ENCODE assay signal across 11 cellular contexts in the genomic region with DNA sequence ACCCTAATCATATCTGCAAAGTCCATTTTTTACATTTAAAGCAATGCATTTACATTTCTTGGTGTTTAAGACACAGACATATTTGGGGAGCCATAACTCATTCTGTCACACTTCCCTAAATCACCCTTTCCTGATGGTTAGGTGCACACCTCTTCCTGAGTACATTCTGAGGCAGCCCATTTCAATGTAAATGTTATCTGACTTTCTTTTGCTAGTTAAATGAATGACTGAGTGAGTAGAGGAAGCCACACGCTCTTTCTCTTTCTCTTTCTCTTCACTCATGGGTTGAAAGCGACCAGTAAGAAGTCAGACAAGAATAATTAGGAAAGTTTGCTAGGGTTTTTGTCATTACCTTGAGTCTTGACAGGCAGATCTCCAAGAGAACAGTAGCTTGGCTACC.
DNase-seq lines count a peak whose midpoint lies in the region; ATAC-seq, FAIRE-seq and TF ChIP-seq lines count a peak whose summit lies in the region.
"Had no signal": no experiment of that assay in that cellular context is flagged by ENCODE, and none has a peak within 500 bp of the region (broad histone marks: within the 10 kb centered on the region; RNA-seq: fewer than 3 reads in every experiment).

No MANE protein-coding gene starts in this region.

- CTCF ChIA-PET in activated CD8-positive, alpha-beta memory T cell treated with anti-CD3 and anti-CD28 coated beads, Interleukin-2, amount 10 ng/mL, durations not matched to agents 7 days and 5 days (lab: Charles Lee): interaction anchor here (1.6 kb wide), 1 partner anchor 71 kb away, joined by 5 read pairs; no protein-coding TSS in a partner anchor
- CTCF ChIA-PET in CD4-positive, alpha-beta T cell (lab: Charles Lee): no interaction called here

- intact Hi-C loops in CD4-positive, alpha-beta T cell (cut with DNase I, micrococcal nuclease): no loop called here

- peaks cover 10% of the 10 kb centered on the region for H3K27me3 Mint-ChIP-seq in activated CD8-positive, alpha-beta memory T cell treated with anti-CD3 and anti-CD28 coated beads, Interleukin-2, amount 10 ng/mL, durations not matched to agents 7 days and 5 days
- H3K27me3 Mint-ChIP-seq in GM23338 (ENCODE audit: insufficient read depth, low read depth, poor library complexity): peaks cover 2% of the 10 kb centered on the region
- no peaks in the 10 kb centered on the region for H3K27me3 Mint-ChIP-seq in CD4-positive, alpha-beta T cell

- H3K27ac ChIP-seq in GM23338 (ENCODE audit: low read depth) (peak overlapping the region; percentile 27; the same call in 1 of the 2 replicates), GM23248 (no peak overlapping the region)
- no peak overlapping the region for H3K27ac ChIP-seq in CD4-positive, alpha-beta T cell (ENCODE audit: low read depth, low read length)

- peaks cover 1% of the 10 kb centered on the region for H3K9me3 Mint-ChIP-seq in activated CD8-positive, alpha-beta memory T cell treated with anti-CD3 and anti-CD28 coated beads, Interleukin-2, amount 10 ng/mL, durations not matched to agents 7 days and 5 days (ENCODE audit: low read depth)
- no peaks in the 10 kb centered on the region for H3K9me3 Mint-ChIP-seq in GM23338
- H3K9me3 Mint-ChIP-seq in stimulated activated effector memory CD8-positive, alpha-beta T cell treated with anti-CD3 and anti-CD28 coated beads, Interleukin-12 subunit alpha, Interleukin-12 subunit beta, amount 100 ng/mL, for 72 hours: no peaks in the 10 kb centered on the region
- no peaks in the 10 kb centered on the region for H3K9me3 Mint-ChIP-seq in CD4-positive, alpha-beta T cell

- H3K4me3 Mint-ChIP-seq in activated CD8-positive, alpha-beta memory T cell treated with anti-CD3 and anti-CD28 coated beads, Interleukin-2, amount 10 ng/mL, durations not matched to agents 7 days and 5 days: no peak overlapping the region
- H3K4me3 Mint-ChIP-seq in GM23338: no peak overlapping the region
- no peak overlapping the region for H3K4me3 Mint-ChIP-seq in stimulated activated effector memory CD8-positive, alpha-beta T cell treated with anti-CD3 and anti-CD28 coated beads, Interleukin-12 subunit alpha, Interleukin-12 subunit beta, amount 100 ng/mL, for 72 hours
- no peak overlapping the region for H3K4me3 Mint-ChIP-seq in CD4-positive, alpha-beta T cell

- H3K27ac Mint-ChIP-seq in activated CD8-positive, alpha-beta memory T cell treated with anti-CD3 and anti-CD28 coated beads, Interleukin-2, amount 10 ng/mL, durations not matched to agents 7 days and 5 days: peak overlapping the region; percentile 25
- peak overlapping the region; percentile 26; the same call in 1 of the 2 replicates for H3K27ac Mint-ChIP-seq in GM23338
- no peak overlapping the region for H3K27ac Mint-ChIP-seq in stimulated activated effector memory CD8-positive, alpha-beta T cell treated with anti-CD3 and anti-CD28 coated beads, Interleukin-12 subunit alpha, Interleukin-12 subunit beta, amount 100 ng/mL, for 72 hours
- no peak overlapping the region for H3K27ac Mint-ChIP-seq in CD4-positive, alpha-beta T cell

- H3K9me2 ChIP-seq in GM23338 (ENCODE audit: insufficient read depth) (peaks cover 9% of the 10 kb centered on the region; the same call in 1 of the 2 replicates), GM23248 (ENCODE audit: insufficient read depth) (no peaks in the 10 kb centered on the region)

- H3K9me3 ChIP-seq in CD4-positive, alpha-beta T cell (ENCODE audit: control insufficient read depth, low read length): no peaks in the 10 kb centered on the region
- no peaks in the 10 kb centered on the region for H3K9me3 ChIP-seq in GM23248 (ENCODE audit: low read depth)

- peak; percentile 92 for ATAC-seq in activated CD8-positive, alpha-beta memory T cell treated with anti-CD3 and anti-CD28 coated beads, Interleukin-2, amount 10 ng/mL, durations not matched to agents 7 days and 5 days
- ATAC-seq in GM23338 (no peak), HG03442 (IDR thresholded peaks at IDR 0.05; ENCODE audit: unreplicated experiment) (peak; percentile 91)
- ATAC-seq in stimulated activated effector memory CD8-positive, alpha-beta T cell treated with anti-CD3 and anti-CD28 coated beads, Interleukin-12 subunit alpha, Interleukin-12 subunit beta, amount 100 ng/mL, for 72 hours: peak; percentile 63
- no peak for ATAC-seq in CD4-positive, alpha-beta T cell (ENCODE audit: poor library complexity)

- peaks cover 2% of the 10 kb centered on the region for H3K36me3 Mint-ChIP-seq in activated CD8-positive, alpha-beta memory T cell treated with anti-CD3 and anti-CD28 coated beads, Interleukin-2, amount 10 ng/mL, durations not matched to agents 7 days and 5 days
- H3K36me3 Mint-ChIP-seq in GM23338 (ENCODE audit: low read depth): peaks cover 3% of the 10 kb centered on the region; the same call in 1 of the 3 replicates
- no peaks in the 10 kb centered on the region for H3K36me3 Mint-ChIP-seq in stimulated activated effector memory CD8-positive, alpha-beta T cell treated with anti-CD3 and anti-CD28 coated beads, Interleukin-12 subunit alpha, Interleukin-12 subunit beta, amount 100 ng/mL, for 72 hours
- H3K36me3 Mint-ChIP-seq in CD4-positive, alpha-beta T cell (ENCODE audit: low read depth): no peaks in the 10 kb centered on the region

- no peak for FAIRE-seq in D721Med (lab: Jason Lieb, UNC)

- H3K4me3 ChIP-seq in GM23338 (no peak overlapping the region), GM23248 (no peak overlapping the region)

- no peaks in the 10 kb centered on the region for H3K79me2 ChIP-seq in GM23338 (replicated peaks; ENCODE audit: insufficient read depth)
- H3K79me2 ChIP-seq in GM23248 (ENCODE audit: insufficient read depth): no peaks in the 10 kb centered on the region

- TF ChIP-seq CTCF in GM23338 (conservative IDR thresholded peaks at IDR 0.05; ENCODE audit: low read depth in 2 of 2) (no peak), D721Med (IDR thresholded peaks at IDR 0.05; ENCODE audit: insufficient read depth, missing control alignments) (no peak)
- no peak for TF ChIP-seq CTCF in CD4-positive, alpha-beta T cell (IDR thresholded peaks at IDR 0.05)

- H2AFZ ChIP-seq in GM23338: no peak overlapping the region
- no peak overlapping the region for H2AFZ ChIP-seq in GM23248

- in situ Hi-C loops in GM23248 (cut with MboI): no loop called here

- WGBS in GM23248 (ENCODE audit: low coverage in 1 of 2, low lambda C conversion rate in 2 of 2, missing lambda C conversion rate in 2 of 2), 2 experiments: 34 to 36% methylated on average over 2 of the region's 2 CpGs

- POLR2A ChIA-PET in CD4-positive, alpha-beta T cell (lab: Charles Lee): no interaction called here

- DNase-seq in activated CD8-positive, alpha-beta memory T cell treated with anti-CD3 and anti-CD28 coated beads, Interleukin-2, amount 10 ng/mL, durations not matched to agents 7 days and 5 days: no peak
- no peak for DNase-seq in activated CD8-positive, alpha-beta memory T cell treated with anti-CD3 and anti-CD28 coated beads for 24 hours
- no peak for DNase-seq in GM23338 (ENCODE audit: low spot score)
- DNase-seq in stimulated activated effector memory CD8-positive, alpha-beta T cell treated with anti-CD3 and anti-CD28 coated beads, Interleukin-12 subunit alpha, Interleukin-12 subunit beta, amount 100 ng/mL, for 72 hours (ENCODE audit: low spot score in 2 of 2): no peak
- DNase-seq in CD4-positive, alpha-beta T cell: no peak
- no peak for DNase-seq in GM23248
- DNase-seq in D721Med (ENCODE audit: insufficient read length, low spot score): no peak
- DNase-seq: ACHN; central memory CD4-positive, alpha-beta T cell; foreskin melanocyte had no signal

- peaks cover 19% of the 10 kb centered on the region; the same call in 1 of the 2 replicates for H3K4me1 ChIP-seq in GM23338 (ENCODE audit: insufficient read depth)
- H3K4me1 ChIP-seq in GM23248 (ENCODE audit: insufficient read depth): no peaks in the 10 kb centered on the region

- H3K9ac ChIP-seq in GM23248: no peak overlapping the region

- H3K36me3 ChIP-seq in GM23338 (ENCODE audit: insufficient read depth) (no peaks in the 10 kb centered on the region), GM23248 (ENCODE audit: low read depth) (no peaks in the 10 kb centered on the region)

- H3K27me3 ChIP-seq in GM23338 (ENCODE audit: insufficient read depth) (no peaks in the 10 kb centered on the region), GM23248 (replicated peaks; ENCODE audit: insufficient read depth) (peaks cover 34% of the 10 kb centered on the region)
- H3K27me3 ChIP-seq in CD4-positive, alpha-beta T cell (ENCODE audit: control insufficient read depth, insufficient read depth, low read length): no peaks in the 10 kb centered on the region

- H3K4me1 Mint-ChIP-seq in activated CD8-positive, alpha-beta memory T cell treated with anti-CD3 and anti-CD28 coated beads, Interleukin-2, amount 10 ng/mL, durations not matched to agents 7 days and 5 days: peaks cover 19% of the 10 kb centered on the region
- peaks cover 40% of the 10 kb centered on the region for H3K4me1 Mint-ChIP-seq in GM23338
- H3K4me1 Mint-ChIP-seq in stimulated activated effector memory CD8-positive, alpha-beta T cell treated with anti-CD3 and anti-CD28 coated beads, Interleukin-12 subunit alpha, Interleukin-12 subunit beta, amount 100 ng/mL, for 72 hours: peaks cover 4% of the 10 kb centered on the region
- no peaks in the 10 kb centered on the region for H3K4me1 Mint-ChIP-seq in CD4-positive, alpha-beta T cell (ENCODE audit: low read depth)

- H3K4me2 ChIP-seq in GM23338: no peak overlapping the region
- no peak overlapping the region for H3K4me2 ChIP-seq in GM23248 (ENCODE audit: unreplicated experiment)

- H4K20me1 ChIP-seq in GM23338 (replicated peaks; ENCODE audit: insufficient read depth) (no peaks in the 10 kb centered on the region), GM23248 (ENCODE audit: insufficient read depth) (no peaks in the 10 kb centered on the region)

- no peaks in the 10 kb centered on the region for H3F3A ChIP-seq in GM23338 (replicated peaks; ENCODE audit: low read depth)
- no peaks in the 10 kb centered on the region for H3F3A ChIP-seq in GM23248 (ENCODE audit: insufficient read depth)

TF ChIP-seq in GM23338, 12 proteins besides CTCF, POLR2A, EP300 and RAD21 (continues in another document):
- TF ChIP-seq EZH2 (IDR thresholded peaks at IDR 0.05; ENCODE audit: low read depth, unreplicated experiment): no peak
- TF ChIP-seq ZNF331 (CRISPR knock-in tag; IDR thresholded peaks at IDR 0.05; ENCODE audit: low read depth): no peak
- no peak for TF ChIP-seq NANOG (IDR thresholded peaks at IDR 0.05; ENCODE audit: borderline replicate concordance)

Comparison
In these comparisons a context has a peak if more than half of its experiments do, and no peak if none do; other contexts are left out.
1. ATAC-seq: peak in activated CD8-positive, alpha-beta memory T cell treated with anti-CD3 and anti-CD28 coated beads, Interleukin-2, amount 10 ng/mL, durations not matched to agents 7 days and 5 days (single experiment), HG03442 (single experiment) and stimulated activated effector memory CD8-positive, alpha-beta T cell treated with anti-CD3 and anti-CD28 coated beads, Interleukin-12 subunit alpha, Interleukin-12 subunit beta, amount 100 ng/mL, for 72 hours (single experiment); none in GM23338 (single experiment) and CD4-positive, alpha-beta T cell (single experiment).
2. H3K27ac Mint-ChIP-seq: peak in activated CD8-positive, alpha-beta memory T cell treated with anti-CD3 and anti-CD28 coated beads, Interleukin-2, amount 10 ng/mL, durations not matched to agents 7 days and 5 days (single experiment) and GM23338 (single experiment); none in stimulated activated effector memory CD8-positive, alpha-beta T cell treated with anti-CD3 and anti-CD28 coated beads, Interleukin-12 subunit alpha, Interleukin-12 subunit beta, amount 100 ng/mL, for 72 hours (single experiment) and CD4-positive, alpha-beta T cell (single experiment).